Comparison of ENCODE assay signal across 8 cellular contexts in genomic region chr19:43534305-43534612, GRCh38. TPM values are rescaled to one million over a fixed set of nuclear protein-coding genes. Genes with fewer than 3 reads are reported as not detected.
A peak's percentile ranks its signal among the peaks of the same experiment; 100 is the strongest.
DNase-seq lines count a peak whose midpoint lies in the region; ATAC-seq and TF ChIP-seq lines count a peak whose summit lies in the region.

No MANE protein-coding gene starts in this region.

- H3K27ac Mint-ChIP-seq in natural killer cell treated with Interleukin-12 subunit alpha and Interleukin-12 subunit beta and Interleukin-15 and Interleukin-18, amount 100 ng/mL, for 72 hours = peak overlapping the region; percentile 80 to 92

- H3K4me3 Mint-ChIP-seq in natural killer cell treated with Interleukin-12 subunit alpha and Interleukin-12 subunit beta and Interleukin-15 and Interleukin-18, amount 100 ng/mL, for 72 hours = peak overlapping the region; percentile 86

- H3K27me3 ChIP-seq in KMS-11 (ENCODE audit: insufficient read depth, low read depth) (no peaks in the 10 kb centered on the region), ectodermal cell (ENCODE audit: control insufficient read depth, insufficient read depth, low read length, poor library complexity, severe bottlenecking) (no peaks in the 10 kb centered on the region)

- H3K9ac ChIP-seq in KMS-11 = no peak overlapping the region

- peaks cover 19% of the 10 kb centered on the region for H3K4me1 ChIP-seq in KMS-11 (ENCODE audit: low read depth, poor library complexity, severe bottlenecking)
- H3K4me1 ChIP-seq in ectodermal cell (ENCODE audit: control insufficient read depth, insufficient read depth, low read length) = peaks cover 10% of the 10 kb centered on the region

- H3K4me3 ChIP-seq in AG04449 (ENCODE audit: low read depth, low read length) = peak overlapping the region; percentile 47
- H3K4me3 ChIP-seq in KMS-11 (IDR thresholded peaks at IDR 0.05; ENCODE audit: insufficient read depth, low read depth, low read length) = no peak overlapping the region
- H3K4me3 ChIP-seq in ectodermal cell (ENCODE audit: insufficient read depth, low read depth, low read length) = peak overlapping the region; percentile 16

- H3K4me1 Mint-ChIP-seq in natural killer cell treated with Interleukin-12 subunit alpha and Interleukin-12 subunit beta and Interleukin-15 and Interleukin-18, amount 100 ng/mL, for 72 hours (ENCODE audit: low read depth in 2 of 2) = peaks cover 20% of the 10 kb centered on the region in 2 donors

- no peaks in the 10 kb centered on the region for H3K79me2 ChIP-seq in KMS-11 (ENCODE audit: insufficient read depth, low read depth)

- 19 to 23% methylated on average over 14 of the region's 14 CpGs for WGBS in ectodermal cell, 2 experiments

- no peaks in the 10 kb centered on the region for H3K36me3 ChIP-seq in KMS-11 (ENCODE audit: insufficient read depth)
- H3K36me3 ChIP-seq in ectodermal cell (ENCODE audit: control insufficient read depth, insufficient read depth, low read length) = peaks cover 12% of the 10 kb centered on the region

- no peaks in the 10 kb centered on the region for H3K27me3 Mint-ChIP-seq in natural killer cell treated with Interleukin-12 subunit alpha and Interleukin-12 subunit beta and Interleukin-15 and Interleukin-18, amount 100 ng/mL, for 72 hours

- H3K9me3 ChIP-seq in ectodermal cell (ENCODE audit: control insufficient read depth, low read length) = peaks cover 1% of the 10 kb centered on the region

- no peak overlapping the region for H2AFZ ChIP-seq in KMS-11 (ENCODE audit: low read depth)

- no peak overlapping the region for H3K27ac ChIP-seq in KMS-11
- no peak overlapping the region for H3K27ac ChIP-seq in ectodermal cell (ENCODE audit: insufficient read depth, low read depth, low read length, poor library complexity, severe bottlenecking)

- DNase-seq in AG04449 (ENCODE audit: low read depth, low spot score) (no peak), retina (no peak)
- no peak for DNase-seq in natural killer cell treated with Interleukin-12 subunit alpha and Interleukin-12 subunit beta and Interleukin-15 and Interleukin-18, amount 100 ng/mL, for 72 hours (ENCODE audit: low spot score)

- peaks cover 10% of the 10 kb centered on the region for H3K36me3 Mint-ChIP-seq in natural killer cell treated with Interleukin-12 subunit alpha and Interleukin-12 subunit beta and Interleukin-15 and Interleukin-18, amount 100 ng/mL, for 72 hours

- H3K9me3 Mint-ChIP-seq in natural killer cell treated with Interleukin-12 subunit alpha and Interleukin-12 subunit beta and Interleukin-15 and Interleukin-18, amount 100 ng/mL, for 72 hours = no peaks in the 10 kb centered on the region

- peak overlapping the region; percentile 58; the same call in 1 of the 2 replicates for H3K4me2 ChIP-seq in KMS-11

- TF ChIP-seq CTCF in AG04449 (IDR thresholded peaks at IDR 0.05; ENCODE audit: insufficient read depth, low read length, missing control alignments) (no peak), KMS-11 (conservative IDR thresholded peaks at IDR 0.05; ENCODE audit: low read depth, low read length) (no peak)

- POLR2A ChIA-PET in AG04449 (lab: Yijun Ruan, JAX) = interaction anchor here (1.0 to 1.5 kb wide), 3 partner anchors 63 to 221 kb away, joined by 3 to 8 read pairs (median 5); partner anchors contain the start of genes SMG9 and ZNF576

- H4K20me1 ChIP-seq in KMS-11 (ENCODE audit: insufficient read depth) = no peaks in the 10 kb centered on the region

- CTCF ChIA-PET in AG04449 (lab: Yijun Ruan, JAX) = interaction anchor here (1.2 to 17.0 kb wide), 14 partner anchors 11 to 275 kb away, joined by 3 to 208 read pairs (median 6); partner anchors contain the start of genes IRGQ and ZNF576

- ATAC-seq in natural killer cell treated with Interleukin-12 subunit alpha and Interleukin-12 subunit beta and Interleukin-15 and Interleukin-18, amount 100 ng/mL, for 72 hours = no peak
- ATAC-seq in HG03432 (IDR thresholded peaks at IDR 0.05; ENCODE audit: unreplicated experiment) = no peak
- no peak for ATAC-seq in HG02884 (IDR thresholded peaks at IDR 0.05; ENCODE audit: unreplicated experiment)
- no peak for ATAC-seq in HG03469 (IDR thresholded peaks at IDR 0.05; ENCODE audit: unreplicated experiment)

RNA-seq across cellular contexts. Expression of gene ZNF575, which starts 1.3 kb away (rescaled TPM):
- 0.56 TPM for polyA plus RNA-seq in ectodermal cell (2013, experiment 1 of 4)
- 0.48 TPM for polyA plus RNA-seq in ectodermal cell (2013, experiment 2 of 4)
- polyA plus RNA-seq in ectodermal cell (2013, experiment 3 of 4) = 0.75 TPM
- 0.61 TPM for polyA plus RNA-seq in ectodermal cell (2013, experiment 4 of 4)
- 1 to 10 TPM; 1.4 to 1.9 TPM for total RNA-seq in natural killer cell treated with Interleukin-12 subunit alpha and Interleukin-12 subunit beta and Interleukin-15 and Interleukin-18, amount 100 ng/mL, for 72 hours

RNA-seq across cellular contexts. Expression of gene ETHE1, which starts 7.3 kb away (rescaled TPM):
- polyA plus RNA-seq in ectodermal cell (2013, experiment 1 of 4) = 24.6 TPM
- 21.2 TPM for polyA plus RNA-seq in ectodermal cell (2013, experiment 2 of 4)
- 23.7 TPM for polyA plus RNA-seq in ectodermal cell (2013, experiment 3 of 4)
- polyA plus RNA-seq in ectodermal cell (2013, experiment 4 of 4) = 24.8 TPM
- 10 to 100 TPM; 41.7 to 70.4 TPM for total RNA-seq in natural killer cell treated with Interleukin-12 subunit alpha and Interleukin-12 subunit beta and Interleukin-15 and Interleukin-18, amount 100 ng/mL, for 72 hours

RNA-seq across cellular contexts. Expression of gene PHLDB3, which starts 29.7 kb away (rescaled TPM):
- 10.0 TPM for polyA plus RNA-seq in ectodermal cell (2013, experiment 1 of 4)
- polyA plus RNA-seq in ectodermal cell (2013, experiment 2 of 4) = 9.2 TPM
- 10.6 TPM for polyA plus RNA-seq in ectodermal cell (2013, experiment 3 of 4)
- 7.9 TPM for polyA plus RNA-seq in ectodermal cell (2013, experiment 4 of 4)
- 10 to 100 TPM; 10.5 to 18.7 TPM for total RNA-seq in natural killer cell treated with Interleukin-12 subunit alpha and Interleukin-12 subunit beta and Interleukin-15 and Interleukin-18, amount 100 ng/mL, for 72 hours

RNA-seq across cellular contexts. Expression of gene XRCC1, which starts 41.1 kb away (rescaled TPM):
- 63.0 TPM for polyA plus RNA-seq in ectodermal cell (2013, experiment 1 of 4)
- 73.0 TPM for polyA plus RNA-seq in ectodermal cell (2013, experiment 2 of 4)
- polyA plus RNA-seq in ectodermal cell (2013, experiment 3 of 4) = 66.8 TPM
- 74.2 TPM for polyA plus RNA-seq in ectodermal cell (2013, experiment 4 of 4)
- 10 to 100 TPM; 29.9 to 47.0 TPM for total RNA-seq in natural killer cell treated with Interleukin-12 subunit alpha and Interleukin-12 subunit beta and Interleukin-15 and Interleukin-18, amount 100 ng/mL, for 72 hours

RNA-seq across cellular contexts. Expression of gene PINLYP, which starts 41.3 kb away (rescaled TPM):
- 4.9 TPM for polyA plus RNA-seq in ectodermal cell (2013, experiment 1 of 4)
- 5.4 TPM for polyA plus RNA-seq in ectodermal cell (2013, experiment 2 of 4)
- polyA plus RNA-seq in ectodermal cell (2013, experiment 3 of 4) = 5.0 TPM
- 7.1 TPM for polyA plus RNA-seq in ectodermal cell (2013, experiment 4 of 4)
- total RNA-seq in natural killer cell treated with Interleukin-12 subunit alpha and Interleukin-12 subunit beta and Interleukin-15 and Interleukin-18, amount 100 ng/mL, for 72 hours = 1 to 10 TPM; 2.7 to 6.2 TPM
